Comparison of ENCODE assay signal across 15 cellular contexts in genomic region chr4:148563684-148564083, GRCh38.
A peak's percentile ranks its signal among the peaks of the same experiment; 100 is the strongest.
DNase-seq lines count a peak whose midpoint lies in the region; TF ChIP-seq lines count a peak whose summit lies in the region.
"Had no signal": no experiment of that assay in that cellular context is flagged by ENCODE, and none has a peak within 500 bp of the region (broad histone marks: within the 10 kb centered on the region; RNA-seq: fewer than 3 reads in every experiment).

No MANE protein-coding gene starts in this region.

- DNase-seq in H4 (ENCODE audit: low spot score) (peak; percentile 8), NCI-H69 (lab: John Stamatoyannopoulos, UW) (peak; percentile 1), epithelial cell of esophagus (ENCODE audit: low read depth) (peak; percentile 29), amygdala (lab: John Stamatoyannopoulos, UW) (no peak), ovary (no peak), GOT3 (lab: John Stamatoyannopoulos, UW) (no peak)
- DNase-seq: ACHN; BE2C; C1 segment of cervical spinal cord; Caco-2; CD4-positive, CD25-positive, alpha-beta regulatory T cell; CD8-positive, alpha-beta memory T cell; H9 had no signal

- H3K4me3 ChIP-seq in epithelial cell of esophagus (ENCODE audit: low read length) = no peak overlapping the region
- H3K4me3 ChIP-seq in ovary = no peak overlapping the region
- H3K4me3 ChIP-seq: GM23338 had no signal

- H3K27ac ChIP-seq in 22Rv1 (peak overlapping the region; percentile 40), ovary (no peak overlapping the region)

- no peak for TF ChIP-seq EP300 in ovary (IDR thresholded peaks at IDR 0.05)

- no peaks in the 10 kb centered on the region for H3K4me1 ChIP-seq in ovary (ENCODE audit: insufficient read depth)
- H3K4me1 ChIP-seq: BE2C, Caco-2 had no signal

- TF ChIP-seq POLR2A in ovary (IDR thresholded peaks at IDR 0.05) = no peak

- no peaks in the 10 kb centered on the region for H3K27me3 ChIP-seq in ovary
- H3K27me3 ChIP-seq: BE2C had no signal

- no peaks in the 10 kb centered on the region for H3K9me3 ChIP-seq in ovary
- H3K9me3 ChIP-seq: BE2C, Caco-2 had no signal

- 69 to 75% (median 72%) methylated on average over 3 of the region's 3 CpGs for WGBS in ovary, 3 donors

- intact Hi-C loops in ovary (cut with DNase I) = no loop called here

- TF ChIP-seq CTCF in 22Rv1 (IDR thresholded peaks at IDR 0.05) (no peak), epithelial cell of esophagus (IDR thresholded peaks at IDR 0.05; ENCODE audit: insufficient read depth, low read depth, low read length, missing control alignments) (no peak), ovary (IDR thresholded peaks at IDR 0.05) (no peak)

- no peaks in the 10 kb centered on the region for H3K36me3 ChIP-seq in ovary
- H3K36me3 ChIP-seq: BE2C had no signal

Comparison
In these comparisons a context has a peak if more than half of its experiments do, and no peak if none do; other contexts are left out.
1. DNase-seq: peak in H4 (single experiment), NCI-H69 (single experiment) and epithelial cell of esophagus (single experiment); none in amygdala (0 of 56), ovary (0 of 5) and GOT3 (single experiment).